2 cellular contexts compared by ENCODE assay signal in genomic region chr17:57892820-57893595, GRCh38.
TF ChIP-seq lines count a peak whose summit lies in the region.

No MANE protein-coding gene starts in this region.

TF ChIP-seq in HEK293, 187 proteins besides CTCF, POLR2A, EP300 and RAD21 (continued from another document):
- TF ChIP-seq, protein P1, sequence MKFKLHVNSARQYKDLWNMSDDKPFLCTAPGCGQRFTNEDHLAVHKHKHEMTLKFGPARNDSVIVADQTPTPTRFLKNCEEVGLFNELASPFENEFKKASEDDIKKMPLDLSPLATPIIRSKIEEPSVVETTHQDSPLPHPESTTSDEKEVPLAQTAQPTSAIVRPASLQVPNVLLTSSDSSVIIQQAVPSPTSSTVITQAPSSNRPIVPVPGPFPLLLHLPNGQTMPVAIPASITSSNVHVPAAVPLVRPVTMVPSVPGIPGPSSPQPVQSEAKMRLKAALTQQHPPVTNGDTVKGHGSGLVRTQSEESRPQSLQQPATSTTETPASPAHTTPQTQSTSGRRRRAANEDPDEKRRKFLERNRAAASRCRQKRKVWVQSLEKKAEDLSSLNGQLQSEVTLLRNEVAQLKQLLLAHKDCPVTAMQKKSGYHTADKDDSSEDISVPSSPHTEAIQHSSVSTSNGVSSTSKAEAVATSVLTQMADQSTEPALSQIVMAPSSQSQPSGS (tag by site-specific recombination; IDR thresholded peaks at IDR 0.05; ENCODE audit: low read depth) = peak; percentile 73
- TF ChIP-seq SETDB1 (IDR thresholded peaks at IDR 0.05; ENCODE audit: insufficient read length, low read length) = peak; percentile 54
- TF ChIP-seq ZNF223 (tag by site-specific recombination; IDR thresholded peaks at IDR 0.05) = peak; percentile 85
- no peak for TF ChIP-seq ZNF341 (tag by site-specific recombination; IDR thresholded peaks at IDR 0.05; ENCODE audit: low read depth)
- 0 out of 2 replicates have a peak, but pooled peaks have one; percentile 9 for TF ChIP-seq ZBTB21 (tag by site-specific recombination; IDR thresholded peaks at IDR 0.05)
- TF ChIP-seq ZXDB (tag by site-specific recombination; IDR thresholded peaks at IDR 0.05) = 0 out of 2 replicates have a peak, but pooled peaks have one; percentile 1
- TF ChIP-seq ZNF629 (tag by site-specific recombination; IDR thresholded peaks at IDR 0.05) = peak; percentile 61
- TF ChIP-seq ZBTB26 (tag by site-specific recombination; optimal IDR thresholded peaks at IDR 0.05) = no peak
- TF ChIP-seq ZFP69B (tag by site-specific recombination; IDR thresholded peaks at IDR 0.05) = peak; percentile 83
- TF ChIP-seq ZNF366 (tag by site-specific recombination; conservative IDR thresholded peaks at IDR 0.05) = 0 out of 2 replicates have a peak, but pooled peaks have one; percentile 5
- TF ChIP-seq ZNF529 (tag by site-specific recombination; IDR thresholded peaks at IDR 0.05; ENCODE audit: insufficient replicate concordance) = no peak
- TF ChIP-seq ZNF2 (tag by site-specific recombination; IDR thresholded peaks at IDR 0.05) = peak; percentile 13; the same call in 1 of the 2 replicates
- TF ChIP-seq ZNF426 (tag by site-specific recombination; IDR thresholded peaks at IDR 0.05) = no peak
- TF ChIP-seq ZNF423 (tag by site-specific recombination; IDR thresholded peaks at IDR 0.05) = no peak
- peak; percentile 88; the same call in 1 of the 2 replicates for TF ChIP-seq TRIM28 (IDR thresholded peaks at IDR 0.05; ENCODE audit: borderline replicate concordance, low read length)
- peak; percentile 73 for TF ChIP-seq ZNF692 (tag by site-specific recombination; IDR thresholded peaks at IDR 0.05)
TF ChIP-seq in HEK293: peak in this region for 28.

TF ChIP-seq in HepG2, 621 proteins besides CTCF, POLR2A, EP300 and RAD21 (continued from another document and continues in another):
- TF ChIP-seq RXRA (CRISPR knock-in tag; IDR thresholded peaks at IDR 0.05) (peak; percentile 61), HMG20B (CRISPR knock-in tag; conservative IDR thresholded peaks at IDR 0.05) (0 out of 2 replicates have a peak, but pooled peaks have one; percentile 28), ZSCAN20 (CRISPR knock-in tag; IDR thresholded peaks at IDR 0.05; ENCODE audit: borderline replicate concordance) (no peak), RBAK (CRISPR knock-in tag; IDR thresholded peaks at IDR 0.05) (peak; percentile 45; the same call in 1 of the 2 replicates), ZNF441 (CRISPR knock-in tag; IDR thresholded peaks at IDR 0.05; ENCODE audit: borderline replicate concordance) (no peak), LCORL (IDR thresholded peaks at IDR 0.05) (peak; percentile 45; the same call in 1 of the 2 replicates), LCORL (CRISPR knock-in tag; IDR thresholded peaks at IDR 0.05) (no peak; the same call in none of the 2 replicates), NR2F2 (IDR thresholded peaks at IDR 0.05; ENCODE audit: borderline replicate concordance, low read depth) (0 out of 2 replicates have a peak, but pooled peaks have one; percentile 44), ARID2 (CRISPR knock-in tag; IDR thresholded peaks at IDR 0.05; ENCODE audit: borderline replicate concordance) (peak; percentile 88; the same call in 1 of the 2 replicates), NFIC (IDR thresholded peaks at IDR 0.05; ENCODE audit: low read length) (0 out of 2 replicates have a peak, but pooled peaks have one; percentile 23), NR2C2 (CRISPR knock-in tag; IDR thresholded peaks at IDR 0.05; ENCODE audit: borderline replicate concordance) (peak; percentile 43; the same call in 1 of the 2 replicates), DMTF1 (CRISPR knock-in tag; IDR thresholded peaks at IDR 0.05) (no peak), RARA (CRISPR knock-in tag; IDR thresholded peaks at IDR 0.05) (peak; percentile 66), YEATS4 (CRISPR knock-in tag; IDR thresholded peaks at IDR 0.05; ENCODE audit: borderline replicate concordance) (peak; percentile 60), ELF1 (CRISPR knock-in tag; IDR thresholded peaks at IDR 0.05) (0 out of 2 replicates have a peak, but pooled peaks have one; percentile 12), CBFB (CRISPR knock-in tag; IDR thresholded peaks at IDR 0.05) (no peak), EEA1 (CRISPR knock-in tag; IDR thresholded peaks at IDR 0.05; ENCODE audit: borderline replicate concordance) (0 out of 2 replicates have a peak, but pooled peaks have one; percentile 4), NCOR1 (IDR thresholded peaks at IDR 0.05; ENCODE audit: borderline replicate concordance, low read length) (peak; percentile 77; the same call in 1 of the 2 replicates), ZNF546 (CRISPR knock-in tag; conservative IDR thresholded peaks at IDR 0.05) (0 out of 2 replicates have a peak, but pooled peaks have one; percentile 1), EZH2 (conservative IDR thresholded peaks at IDR 0.05; ENCODE audit: low read depth, low read length) (no peak), ZNF577 (CRISPR knock-in tag; IDR thresholded peaks at IDR 0.05; ENCODE audit: borderline replicate concordance, low read depth) (peak; percentile 43; the same call in 1 of the 2 replicates), ZNF235 (CRISPR knock-in tag; IDR thresholded peaks at IDR 0.05; ENCODE audit: borderline replicate concordance) (peak; percentile 1; the same call in 1 of the 2 replicates), ZNF569 (CRISPR knock-in tag; IDR thresholded peaks at IDR 0.05; ENCODE audit: borderline replicate concordance) (no peak), SP140L (CRISPR knock-in tag; IDR thresholded peaks at IDR 0.05; ENCODE audit: borderline replicate concordance) (no peak), ZBTB42 (CRISPR knock-in tag; IDR thresholded peaks at IDR 0.05) (peak; percentile 65; the same call in 1 of the 2 replicates), RERE (CRISPR knock-in tag; IDR thresholded peaks at IDR 0.05; ENCODE audit: low read depth) (no peak), HNRNPL (IDR thresholded peaks at IDR 0.05; ENCODE audit: low read depth, low read length) (peak; percentile 89)
- TF ChIP-seq, protein P2, sequence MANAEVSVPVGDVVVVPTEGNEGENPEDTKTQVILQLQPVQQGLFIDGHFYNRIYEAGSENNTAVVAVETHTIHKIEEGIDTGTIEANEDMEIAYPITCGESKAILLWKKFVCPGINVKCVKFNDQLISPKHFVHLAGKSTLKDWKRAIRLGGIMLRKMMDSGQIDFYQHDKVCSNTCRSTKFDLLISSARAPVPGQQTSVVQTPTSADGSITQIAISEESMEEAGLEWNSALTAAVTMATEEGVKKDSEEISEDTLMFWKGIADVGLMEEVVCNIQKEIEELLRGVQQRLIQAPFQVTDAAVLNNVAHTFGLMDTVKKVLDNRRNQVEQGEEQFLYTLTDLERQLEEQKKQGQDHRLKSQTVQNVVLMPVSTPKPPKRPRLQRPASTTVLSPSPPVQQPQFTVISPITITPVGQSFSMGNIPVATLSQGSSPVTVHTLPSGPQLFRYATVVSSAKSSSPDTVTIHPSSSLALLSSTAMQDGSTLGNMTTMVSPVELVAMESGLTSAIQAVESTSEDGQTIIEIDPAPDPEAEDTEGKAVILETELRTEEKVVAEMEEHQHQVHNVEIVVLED (CRISPR knock-in tag; IDR thresholded peaks at IDR 0.05; ENCODE audit: borderline replicate concordance) = peak; percentile 57; the same call in 1 of the 2 replicates
- TF ChIP-seq, protein P3, sequence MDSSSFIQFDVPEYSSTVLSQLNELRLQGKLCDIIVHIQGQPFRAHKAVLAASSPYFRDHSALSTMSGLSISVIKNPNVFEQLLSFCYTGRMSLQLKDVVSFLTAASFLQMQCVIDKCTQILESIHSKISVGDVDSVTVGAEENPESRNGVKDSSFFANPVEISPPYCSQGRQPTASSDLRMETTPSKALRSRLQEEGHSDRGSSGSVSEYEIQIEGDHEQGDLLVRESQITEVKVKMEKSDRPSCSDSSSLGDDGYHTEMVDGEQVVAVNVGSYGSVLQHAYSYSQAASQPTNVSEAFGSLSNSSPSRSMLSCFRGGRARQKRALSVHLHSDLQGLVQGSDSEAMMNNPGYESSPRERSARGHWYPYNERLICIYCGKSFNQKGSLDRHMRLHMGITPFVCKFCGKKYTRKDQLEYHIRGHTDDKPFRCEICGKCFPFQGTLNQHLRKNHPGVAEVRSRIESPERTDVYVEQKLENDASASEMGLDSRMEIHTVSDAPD (CRISPR knock-in tag; IDR thresholded peaks at IDR 0.05) = peak; percentile 54; the same call in 1 of the 2 replicates
- TF ChIP-seq, protein P4, sequence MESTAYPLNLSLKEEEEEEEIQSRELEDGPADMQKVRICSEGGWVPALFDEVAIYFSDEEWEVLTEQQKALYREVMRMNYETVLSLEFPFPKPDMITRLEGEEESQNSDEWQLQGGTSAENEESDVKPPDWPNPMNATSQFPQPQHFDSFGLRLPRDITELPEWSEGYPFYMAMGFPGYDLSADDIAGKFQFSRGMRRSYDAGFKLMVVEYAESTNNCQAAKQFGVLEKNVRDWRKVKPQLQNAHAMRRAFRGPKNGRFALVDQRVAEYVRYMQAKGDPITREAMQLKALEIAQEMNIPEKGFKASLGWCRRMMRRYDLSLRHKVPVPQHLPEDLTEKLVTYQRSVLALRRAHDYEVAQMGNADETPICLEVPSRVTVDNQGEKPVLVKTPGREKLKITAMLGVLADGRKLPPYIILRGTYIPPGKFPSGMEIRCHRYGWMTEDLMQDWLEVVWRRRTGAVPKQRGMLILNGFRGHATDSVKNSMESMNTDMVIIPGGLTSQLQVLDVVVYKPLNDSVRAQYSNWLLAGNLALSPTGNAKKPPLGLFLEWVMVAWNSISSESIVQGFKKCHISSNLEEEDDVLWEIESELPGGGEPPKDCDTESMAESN (CRISPR knock-in tag; conservative IDR thresholded peaks at IDR 0.05) = no peak; the same call in 1 of the 2 replicates
- TF ChIP-seq, protein P5, sequence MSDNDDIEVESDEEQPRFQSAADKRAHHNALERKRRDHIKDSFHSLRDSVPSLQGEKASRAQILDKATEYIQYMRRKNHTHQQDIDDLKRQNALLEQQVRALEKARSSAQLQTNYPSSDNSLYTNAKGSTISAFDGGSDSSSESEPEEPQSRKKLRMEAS (IDR thresholded peaks at IDR 0.05) = no peak; the same call in 1 of the 2 replicates
- TF ChIP-seq, protein P6, sequence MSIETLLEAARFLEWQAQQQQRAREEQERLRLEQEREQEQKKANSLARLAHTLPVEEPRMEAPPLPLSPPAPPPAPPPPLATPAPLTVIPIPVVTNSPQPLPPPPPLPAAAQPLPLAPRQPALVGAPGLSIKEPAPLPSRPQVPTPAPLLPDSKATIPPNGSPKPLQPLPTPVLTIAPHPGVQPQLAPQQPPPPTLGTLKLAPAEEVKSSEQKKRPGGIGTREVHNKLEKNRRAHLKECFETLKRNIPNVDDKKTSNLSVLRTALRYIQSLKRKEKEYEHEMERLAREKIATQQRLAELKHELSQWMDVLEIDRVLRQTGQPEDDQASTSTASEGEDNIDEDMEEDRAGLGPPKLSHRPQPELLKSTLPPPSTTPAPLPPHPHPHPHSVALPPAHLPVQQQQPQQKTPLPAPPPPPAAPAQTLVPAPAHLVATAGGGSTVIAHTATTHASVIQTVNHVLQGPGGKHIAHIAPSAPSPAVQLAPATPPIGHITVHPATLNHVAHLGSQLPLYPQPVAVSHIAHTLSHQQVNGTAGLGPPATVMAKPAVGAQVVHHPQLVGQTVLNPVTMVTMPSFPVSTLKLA (IDR thresholded peaks at IDR 0.05) = no peak; the same call in 1 of the 2 replicates
